ENCODE assay signal across 18 cellular contexts in the genomic region with DNA sequence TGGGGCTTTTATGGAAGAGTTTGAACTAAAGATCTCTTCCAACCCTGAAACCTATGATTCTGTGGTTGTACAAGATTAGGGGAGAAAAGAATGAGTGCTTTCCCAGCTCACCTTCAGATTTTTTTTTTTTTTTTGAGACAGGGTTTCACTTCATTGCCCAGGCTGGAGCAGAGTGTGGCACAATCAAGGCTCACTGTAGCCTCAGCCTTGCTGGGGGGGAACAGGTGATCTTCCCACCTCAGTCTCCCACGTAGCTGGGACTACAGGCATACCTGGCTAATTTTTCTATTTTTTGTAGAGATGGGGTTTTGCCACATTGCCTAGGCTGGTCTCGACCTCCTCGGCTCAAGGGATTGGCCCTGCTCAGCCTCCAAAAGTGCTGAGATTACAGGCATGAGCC. TPM values are rescaled to one million over a fixed set of nuclear protein-coding genes. Genes with fewer than 3 reads are reported as not detected.
DNase-seq lines count a peak whose midpoint lies in the region; ATAC-seq and TF ChIP-seq lines count a peak whose summit lies in the region.
"Had no signal": no experiment of that assay in that cellular context is flagged by ENCODE, and none has a peak within 500 bp of the region (broad histone marks: within the 10 kb centered on the region; RNA-seq: fewer than 3 reads in every experiment).

No MANE protein-coding gene starts in this region.

- H3K9ac ChIP-seq in BLaER1 (no peak overlapping the region), Karpas-422 (ENCODE audit: low read length) (no peak overlapping the region)

- H3K4me2 ChIP-seq in BLaER1, result 0 out of 2 replicates have a peak overlapping the region, but pooled peaks have one; percentile 89
- H3K4me2 ChIP-seq in Karpas-422 (ENCODE audit: low read depth, low read length, poor library complexity, severe bottlenecking), result peak overlapping the region; percentile 96

- DNase-seq in Karpas-422 (no peak), COR-L47 (lab: John Stamatoyannopoulos, UW) (no peak), SW 1271 (lab: John Stamatoyannopoulos, UW) (no peak), HT-29 (ENCODE audit: low spot score) (no peak)
- DNase-seq: C1 segment of cervical spinal cord; Caco-2; CD4-positive, alpha-beta memory T cell; DMS153; DND-41; GOT3; H9 had no signal

- no peak for ATAC-seq in activated T-helper 17 cell treated with anti-CD3 and anti-CD28 coated beads, Interleukin-2, amount 50 U/mL, for 72 hours (replicated peaks)
- ATAC-seq in HG03378 (IDR thresholded peaks at IDR 0.05; ENCODE audit: unreplicated experiment), result no peak
- ATAC-seq: HCT116 had no signal

- H3K4me3 Mint-ChIP-seq in activated T-helper 17 cell treated with anti-CD3 and anti-CD28 coated beads, Interleukin-2, amount 50 U/mL, for 72 hours, result no peak overlapping the region
- no peak overlapping the region for H3K4me3 Mint-ChIP-seq in nephron
- H3K4me3 Mint-ChIP-seq: CD4-positive, alpha-beta memory T cell; H9 had no signal

- H4K20me1 ChIP-seq in BLaER1, result no peaks in the 10 kb centered on the region
- H4K20me1 ChIP-seq in Karpas-422 (ENCODE audit: insufficient read depth, low read depth, low read length), result no peaks in the 10 kb centered on the region

- H3K27me3 Mint-ChIP-seq in activated T-helper 17 cell treated with anti-CD3 and anti-CD28 coated beads, Interleukin-2, amount 50 U/mL, for 72 hours, result no peaks in the 10 kb centered on the region
- H3K27me3 Mint-ChIP-seq in nephron (ENCODE audit: low read depth), result peaks cover 13% of the 10 kb centered on the region
- H3K27me3 Mint-ChIP-seq: B cell had no signal

- H3K27ac ChIP-seq in BLaER1, result no peak overlapping the region
- peak overlapping the region; percentile 92 for H3K27ac ChIP-seq in Karpas-422 (ENCODE audit: low read length)
- H3K27ac ChIP-seq: 22Rv1 had no signal

- no peaks in the 10 kb centered on the region for H3K36me3 Mint-ChIP-seq in activated T-helper 17 cell treated with anti-CD3 and anti-CD28 coated beads, Interleukin-2, amount 50 U/mL, for 72 hours (ENCODE audit: low read depth)
- no peaks in the 10 kb centered on the region for H3K36me3 Mint-ChIP-seq in nephron (ENCODE audit: low read depth)
- H3K36me3 Mint-ChIP-seq: CD4-positive, alpha-beta memory T cell had no signal

- peaks cover 11% of the 10 kb centered on the region for H3K4me1 Mint-ChIP-seq in activated T-helper 17 cell treated with anti-CD3 and anti-CD28 coated beads, Interleukin-2, amount 50 U/mL, for 72 hours
- H3K4me1 Mint-ChIP-seq in nephron, result peaks cover 22% of the 10 kb centered on the region

- H3K27me3 ChIP-seq in BLaER1 (no peaks in the 10 kb centered on the region), Karpas-422 (ENCODE audit: low read length) (no peaks in the 10 kb centered on the region)

- H3K9me2 ChIP-seq in Karpas-422 (replicated peaks; ENCODE audit: insufficient read depth, low read length), result no peaks in the 10 kb centered on the region

- H3K4me3 ChIP-seq in BLaER1, result no peak overlapping the region
- no peak overlapping the region for H3K4me3 ChIP-seq in Karpas-422 (ENCODE audit: low read length)

- H3K4me1 ChIP-seq in BLaER1 (peaks cover 28% of the 10 kb centered on the region), Karpas-422 (ENCODE audit: low read length) (peaks cover 31% of the 10 kb centered on the region)

- TF ChIP-seq CTCF in nephron (IDR thresholded peaks at IDR 0.05; ENCODE audit: unreplicated experiment in 3 of 3), result no peak

- H3K9me3 Mint-ChIP-seq in activated T-helper 17 cell treated with anti-CD3 and anti-CD28 coated beads, Interleukin-2, amount 50 U/mL, for 72 hours, result no peaks in the 10 kb centered on the region
- no peaks in the 10 kb centered on the region for H3K9me3 Mint-ChIP-seq in nephron
- H3K9me3 Mint-ChIP-seq: H9 had no signal

- H3K9me3 ChIP-seq in BLaER1 (peaks cover 15% of the 10 kb centered on the region), Karpas-422 (ENCODE audit: low read length) (no peaks in the 10 kb centered on the region)
- H3K9me3 ChIP-seq: Caco-2 had no signal

- no peaks in the 10 kb centered on the region for H3K36me3 ChIP-seq in BLaER1
- H3K36me3 ChIP-seq in Karpas-422 (ENCODE audit: insufficient read depth, low read length), result no peaks in the 10 kb centered on the region

- no peak overlapping the region for H2AFZ ChIP-seq in Karpas-422 (ENCODE audit: low read length)

- H3K27ac Mint-ChIP-seq in activated T-helper 17 cell treated with anti-CD3 and anti-CD28 coated beads, Interleukin-2, amount 50 U/mL, for 72 hours, result peak overlapping the region; percentile 55
- H3K27ac Mint-ChIP-seq in nephron, result peak overlapping the region; percentile 30 to 92 (median 35)
- H3K27ac Mint-ChIP-seq: H9 had no signal

- no peaks in the 10 kb centered on the region for H3K79me2 ChIP-seq in Karpas-422 (ENCODE audit: low read length)

RNA-seq across cellular contexts. Expression of gene ITGB3, which starts 21.8 kb away (rescaled TPM):
- total RNA-seq in Karpas-422 (2014; rRNA removed; shearing (Covaris generic); ENCODE audit: low replicate concordance), result 16.4 and 19.6 TPM in 2 replicates
- total RNA-seq in activated T-helper 17 cell treated with anti-CD3 and anti-CD28 coated beads, Interleukin-2, amount 50 U/mL, for 72 hours, result under 1 TPM in 1 of 2 donors, not detected in 1; 0.11 TPM
- total RNA-seq in HT-29 (2014; rRNA removed; shearing (Covaris generic)), result not detected in 2 replicates
- total RNA-seq: CD4-positive, alpha-beta memory T cell; H9 had no signal

RNA-seq across cellular contexts. Expression of gene MYL4, which starts 22.7 kb away (rescaled TPM):
- 3.7 and 6.0 TPM in 2 replicates for total RNA-seq in Karpas-422 (2014; rRNA removed; shearing (Covaris generic); ENCODE audit: low replicate concordance)
- under 1 TPM; 0.30 to 0.53 TPM for total RNA-seq in activated T-helper 17 cell treated with anti-CD3 and anti-CD28 coated beads, Interleukin-2, amount 50 U/mL, for 72 hours
- not detected in 2 replicates for total RNA-seq in HT-29 (2014; rRNA removed; shearing (Covaris generic))
- total RNA-seq: Caco-2; CD4-positive, alpha-beta memory T cell had no signal

RNA-seq across cellular contexts. Expression of gene CDC27, which starts 42.8 kb away (rescaled TPM):
- total RNA-seq in Karpas-422 (2014; rRNA removed; shearing (Covaris generic); ENCODE audit: low replicate concordance), result 81.7 and 146 TPM in 2 replicates
- 100 to 1,000 TPM; 122 to 146 TPM for total RNA-seq in activated T-helper 17 cell treated with anti-CD3 and anti-CD28 coated beads, Interleukin-2, amount 50 U/mL, for 72 hours
- total RNA-seq in HT-29 (2014; rRNA removed; shearing (Covaris generic)), result 36.1 and 43.2 TPM in 2 replicates

Comparison
In these comparisons a context has a peak if more than half of its experiments do, and no peak if none do; other contexts are left out.
1. RNA of gene ITGB3, which starts 21.8 kb away (total RNA-seq): 16.4 to 19.6 TPM in Karpas-422; 0.11 TPM in activated T-helper 17 cell treated with anti-CD3 and anti-CD28 coated beads, Interleukin-2, amount 50 U/mL, for 72 hours and not detected in HT-29; every median in the first group is over 10 times any median in the second.